Comparison of ENCODE assay signal across 8 cellular contexts in genomic region chr20:2839732-2840137, GRCh38. TPM values are rescaled to one million over a fixed set of nuclear protein-coding genes. Genes with fewer than 3 reads are reported as not detected.
DNase-seq lines count a peak whose midpoint lies in the region; ATAC-seq and TF ChIP-seq lines count a peak whose summit lies in the region.

No MANE protein-coding gene starts in this region.

- TF ChIP-seq CTCF in DND-41 (IDR thresholded peaks at IDR 0.05; ENCODE audit: borderline replicate concordance, extremely low read depth, low read length, poor library complexity, severe bottlenecking) = no peak
- no peak for TF ChIP-seq CTCF in PC-9 (conservative IDR thresholded peaks at IDR 0.05)
- TF ChIP-seq CTCF in fibroblast of lung (conservative IDR thresholded peaks at IDR 0.05 in 1 of 2, IDR thresholded peaks at IDR 0.05 in 1 of 2; ENCODE audit: low read depth in 1 of 2, low read length in 2 of 2) = no peak
- TF ChIP-seq CTCF in progenitor cell of endocrine pancreas (IDR thresholded peaks at IDR 0.05; ENCODE audit: unreplicated experiment) = no peak

- peak; percentile 5 for DNase-seq in DND-41
- no peak for DNase-seq in PC-9
- DNase-seq in fibroblast of lung (ENCODE audit: low read depth in 2 of 2) = no peak
- DNase-seq in progenitor cell of endocrine pancreas (ENCODE audit: low spot score, unreplicated experiment) = no peak
- no peak for DNase-seq in activated effector memory CD4-positive, alpha-beta T cell treated with anti-CD3 and anti-CD28 coated beads, Interleukin-2, amount 50 U/mL, for 16 hours
- no peak for DNase-seq in HuH-7 (ENCODE audit: low spot score)
- DNase-seq in NCI-H524 treated with DMSO at 0.1 percent for 48 hours (lab: John Stamatoyannopoulos, UW) = no peak
- no peak for DNase-seq in effector CD8-positive, alpha-beta T cell (lab: John Stamatoyannopoulos, UW)

- H3K27me3 ChIP-seq in DND-41 (ENCODE audit: insufficient read depth, low read length, poor library complexity) (no peaks in the 10 kb centered on the region), PC-9 (ENCODE audit: insufficient read depth, low read depth) (no peaks in the 10 kb centered on the region), fibroblast of lung (ENCODE audit: control insufficient read depth, insufficient read depth, low read length) (no peaks in the 10 kb centered on the region)

- H3K27ac Mint-ChIP-seq in progenitor cell of endocrine pancreas = no peak overlapping the region

- H2AFZ ChIP-seq in DND-41 (ENCODE audit: low read depth, low read length) = peak overlapping the region; percentile 100
- peak overlapping the region; percentile 100; the same call in 1 of the 2 replicates for H2AFZ ChIP-seq in PC-9
- H2AFZ ChIP-seq in fibroblast of lung (ENCODE audit: low read length) = peak overlapping the region; percentile 94

- H3K9me3 Mint-ChIP-seq in progenitor cell of endocrine pancreas (ENCODE audit: low read depth) = no peaks in the 10 kb centered on the region

- no peak overlapping the region for H3K27ac ChIP-seq in DND-41 (ENCODE audit: low read length)
- no peak overlapping the region for H3K27ac ChIP-seq in PC-9
- H3K27ac ChIP-seq in fibroblast of lung (ENCODE audit: insufficient read depth, low read length) = peak overlapping the region; percentile 96

- H3K9me3 ChIP-seq in DND-41 (ENCODE audit: insufficient read depth, low read length, severe bottlenecking) (no peaks in the 10 kb centered on the region), PC-9 (ENCODE audit: insufficient read depth, low read depth) (no peaks in the 10 kb centered on the region), fibroblast of lung (ENCODE audit: control insufficient read depth, insufficient read depth, low read depth, low read length) (no peaks in the 10 kb centered on the region)

- H3K4me3 ChIP-seq in DND-41 (ENCODE audit: low read depth in 1 of 2, low read length in 2 of 2) (peak overlapping the region in 1 of 2 experiments; percentile 80; a peak in 2 of 4 replicates), PC-9 (peak overlapping the region; percentile 100), fibroblast of lung (replicated peaks in 1 of 4; ENCODE audit: control extremely low read depth in 1 of 4, insufficient read depth in 1 of 4, low read depth in 3 of 4, low read length in 4 of 4) (peak overlapping the region in 3 of 4 experiments; percentile 26 to 89 (median 73))

- H3K27me3 Mint-ChIP-seq in progenitor cell of endocrine pancreas = no peaks in the 10 kb centered on the region

- H4K20me1 ChIP-seq in DND-41 (ENCODE audit: insufficient read depth, low read length) (no peaks in the 10 kb centered on the region), PC-9 (ENCODE audit: insufficient read depth) (no peaks in the 10 kb centered on the region), fibroblast of lung (ENCODE audit: control insufficient read depth, extremely low read depth, insufficient read depth, low read length) (no peaks in the 10 kb centered on the region)

- CTCF ChIA-PET in PC-9 (lab: Charles Lee) = no interaction called here

- H3K9ac ChIP-seq in DND-41 (ENCODE audit: low read depth, low read length) = peak overlapping the region; percentile 61; the same call in 1 of the 2 replicates
- no peak overlapping the region for H3K9ac ChIP-seq in fibroblast of lung (ENCODE audit: insufficient read depth, low read length)

- peaks cover 6% of the 10 kb centered on the region for H3K4me1 Mint-ChIP-seq in progenitor cell of endocrine pancreas (ENCODE audit: low read depth)

- no peaks in the 10 kb centered on the region for H3K79me2 ChIP-seq in DND-41 (ENCODE audit: insufficient read depth, low read length)
- peaks cover 16% of the 10 kb centered on the region for H3K79me2 ChIP-seq in PC-9 (ENCODE audit: low read depth)
- H3K79me2 ChIP-seq in fibroblast of lung (ENCODE audit: control insufficient read depth, insufficient read depth, low read length) = peaks cover 11% of the 10 kb centered on the region

- intact Hi-C loops in PC-9 (cut with micrococcal nuclease; ENCODE audit: unreplicated experiment) = loop anchor here (2.0 to 5.0 kb wide), 2 partner anchors 71 to 478 kb away; no protein-coding TSS in a partner anchor

- H3K36me3 ChIP-seq in DND-41 (ENCODE audit: insufficient read depth, low read length) = no peaks in the 10 kb centered on the region
- H3K36me3 ChIP-seq in PC-9 (ENCODE audit: low read depth) = no peaks in the 10 kb centered on the region
- peaks cover 10% of the 10 kb centered on the region for H3K36me3 ChIP-seq in fibroblast of lung (ENCODE audit: control insufficient read depth, insufficient read depth, low read length)

- peaks cover 9% of the 10 kb centered on the region for H3K36me3 Mint-ChIP-seq in progenitor cell of endocrine pancreas (ENCODE audit: insufficient read depth)

- peaks cover 22% of the 10 kb centered on the region for H3K4me1 ChIP-seq in DND-41 (ENCODE audit: insufficient read depth, low read length)
- peaks cover 14% of the 10 kb centered on the region for H3K4me1 ChIP-seq in PC-9 (replicated peaks; ENCODE audit: insufficient read depth)
- no peaks in the 10 kb centered on the region for H3K4me1 ChIP-seq in fibroblast of lung (ENCODE audit: control insufficient read depth, extremely low read depth, insufficient read depth, low read length)

- peak overlapping the region; percentile 77 for H3K4me3 Mint-ChIP-seq in progenitor cell of endocrine pancreas (ENCODE audit: low read depth)

- no peaks in the 10 kb centered on the region for H3F3A ChIP-seq in PC-9 (ENCODE audit: insufficient read depth, low read depth)

- no peaks in the 10 kb centered on the region for H3K9me2 ChIP-seq in PC-9 (ENCODE audit: insufficient read depth)

- peak overlapping the region; percentile 95 for H3K4me2 ChIP-seq in DND-41 (ENCODE audit: insufficient read depth, low read length)
- H3K4me2 ChIP-seq in PC-9 = peak overlapping the region; percentile 92
- peak overlapping the region; percentile 73 for H3K4me2 ChIP-seq in fibroblast of lung (ENCODE audit: extremely low read depth, insufficient read depth, low read length)

- no TSS peak for BruUV-seq in PC-9 (replicated peaks; lab: Mats Ljungman, UMichigan)

- POLR2A ChIA-PET in PC-9 (lab: Charles Lee; ENCODE audit: unreplicated experiment) = no interaction called here

- no peak for ATAC-seq in DND-41 (ENCODE audit: insufficient read depth, low read depth)

RNA-seq across cellular contexts. Expression of gene PCED1A, which starts 0.7 kb away (rescaled TPM):
- total RNA-seq in PC-9 (2021) (47.9 and 60.1 TPM in 2 replicates), fibroblast of lung (26.4 and 36.0 TPM in 2 replicates), progenitor cell of endocrine pancreas (81.1 and 89.2 TPM in 2 replicates)
- 10.3 and 16.4 TPM in 2 replicates for polyA plus RNA-seq in fibroblast of lung
- polyA plus RNA-seq in fibroblast of lung (2012) = 18.2 and 26.9 TPM in 2 replicates
- polyA minus RNA-seq in fibroblast of lung (ENCODE audit: low replicate concordance) = 13.2 and 14.3 TPM in 2 replicates

RNA-seq across cellular contexts. Expression of gene VPS16, which starts 0.8 kb away (rescaled TPM):
- total RNA-seq in PC-9 (2021) (21.5 and 31.9 TPM in 2 replicates), fibroblast of lung (46.1 and 48.5 TPM in 2 replicates), progenitor cell of endocrine pancreas (47.8 and 48.5 TPM in 2 replicates)
- polyA plus RNA-seq in fibroblast of lung = 32.2 and 32.9 TPM in 2 replicates
- 41.1 and 41.6 TPM in 2 replicates for polyA plus RNA-seq in fibroblast of lung (2012)
- polyA minus RNA-seq in fibroblast of lung (ENCODE audit: low replicate concordance) = 53.3 and 85.6 TPM in 2 replicates

RNA-seq across cellular contexts. Expression of gene TMEM239, which starts 23.6 kb away (rescaled TPM):
- total RNA-seq in PC-9 (2021) = not detected in 2 replicates
- total RNA-seq in fibroblast of lung = under 0.01 TPM in 1 of 2 replicates, not detected in the other
- polyA plus RNA-seq in fibroblast of lung = 0.03 TPM in 1 of 2 replicates, not detected in the other
- polyA plus RNA-seq in fibroblast of lung (2012) = not detected in 2 replicates
- not detected in 2 replicates for polyA minus RNA-seq in fibroblast of lung (ENCODE audit: low replicate concordance)
- total RNA-seq in progenitor cell of endocrine pancreas = not detected in 2 replicates

RNA-seq across cellular contexts. Expression of gene C20orf141, which starts 24.9 kb away (rescaled TPM):
- total RNA-seq in PC-9 (2021) = not detected in 2 replicates
- not detected in 2 replicates for total RNA-seq in fibroblast of lung
- 0.36 and 0.57 TPM in 2 replicates for polyA plus RNA-seq in fibroblast of lung
- polyA plus RNA-seq in fibroblast of lung (2012) = 0.60 and 1.4 TPM in 2 replicates
- 2.1 TPM in 1 of 2 replicates, not detected in the other for polyA minus RNA-seq in fibroblast of lung (ENCODE audit: low replicate concordance)
- not detected in 2 replicates for total RNA-seq in progenitor cell of endocrine pancreas

RNA-seq across cellular contexts. Expression of gene PTPRA, which starts 33.5 kb away (rescaled TPM):
- 36.6 and 48.8 TPM in 2 replicates for total RNA-seq in PC-9 (2021)
- total RNA-seq in fibroblast of lung = 22.3 and 27.9 TPM in 2 replicates
- 106 and 127 TPM in 2 replicates for polyA plus RNA-seq in fibroblast of lung
- polyA plus RNA-seq in fibroblast of lung (2012) = 44.5 and 49.4 TPM in 2 replicates
- 56.0 and 63.2 TPM in 2 replicates for polyA minus RNA-seq in fibroblast of lung (ENCODE audit: low replicate concordance)
- total RNA-seq in progenitor cell of endocrine pancreas = 71.7 and 73.2 TPM in 2 replicates
